1 cellular context compared by ENCODE assay signal in genomic region chr16:21991621-21992020, GRCh38.
TF ChIP-seq lines count a peak whose summit lies in the region.

No MANE protein-coding gene starts in this region.

TF ChIP-seq in K562, 482 proteins besides CTCF, POLR2A, EP300 and RAD21:
- TF ChIP-seq RBM39 (optimal IDR thresholded peaks at IDR 0.05; ENCODE audit: low read depth, low read length) (no peak), SOX6 (IDR thresholded peaks at IDR 0.05) (peak; percentile 19; the same call in 1 of the 2 replicates)
